ENCODE assay signal across 20 cellular contexts in the genomic region with DNA sequence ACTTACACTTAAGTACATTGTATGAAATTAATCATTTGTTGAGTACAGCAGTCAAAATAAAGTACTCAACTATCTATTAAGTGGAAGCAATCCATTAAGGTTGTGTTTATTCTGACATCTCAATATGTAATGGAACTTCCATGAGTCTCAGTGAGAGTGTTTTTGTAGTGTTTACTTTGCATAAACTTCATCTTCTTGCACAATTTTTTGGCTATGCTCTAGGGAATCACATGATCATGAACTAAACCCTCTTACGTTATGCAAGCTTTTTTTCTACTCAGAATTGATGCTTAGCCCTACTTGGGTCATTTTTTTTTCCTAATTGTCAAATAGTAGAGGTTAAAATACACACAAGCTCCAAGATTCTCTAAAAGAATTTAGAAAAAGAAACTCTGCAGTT. TPM values are rescaled to one million over a fixed set of nuclear protein-coding genes. Genes with fewer than 3 reads are reported as not detected.
A peak's percentile ranks its signal among the peaks of the same experiment; 100 is the strongest.
DNase-seq lines count a peak whose midpoint lies in the region; ATAC-seq, FAIRE-seq and TF ChIP-seq lines count a peak whose summit lies in the region.
"Had no signal": no experiment of that assay in that cellular context is flagged by ENCODE, and none has a peak within 500 bp of the region (broad histone marks: within the 10 kb centered on the region; RNA-seq: fewer than 3 reads in every experiment).

No MANE protein-coding gene starts in this region.

- intact Hi-C loops in Right ventricle myocardium superior (cut with DNase I) = loop anchor here (10.0 kb wide), 1 partner anchor 108 kb away; no protein-coding TSS in a partner anchor
- intact Hi-C loops in PC-9 (cut with micrococcal nuclease; ENCODE audit: unreplicated experiment) = no loop called here

- H2AFZ ChIP-seq in PC-9 = no peak overlapping the region

- no peak for FAIRE-seq in bronchial epithelial cell (lab: Jason Lieb, UNC)
- FAIRE-seq: K562 had no signal

- no peaks in the 10 kb centered on the region for H4K20me1 ChIP-seq in PC-9 (ENCODE audit: insufficient read depth)

- H3K27me3 ChIP-seq in right atrium auricular region (no peaks in the 10 kb centered on the region), bronchial epithelial cell (ENCODE audit: control insufficient read depth, insufficient read depth, low read length) (no peaks in the 10 kb centered on the region), PC-9 (ENCODE audit: insufficient read depth, low read depth) (no peaks in the 10 kb centered on the region)
- H3K27me3 ChIP-seq: adrenal gland had no signal

- no peak overlapping the region for H3K4me3 ChIP-seq in right atrium auricular region
- no peak overlapping the region for H3K4me3 ChIP-seq in bronchial epithelial cell (ENCODE audit: low read depth, low read length)
- H3K4me3 ChIP-seq in PC-9 = no peak overlapping the region
- H3K4me3 ChIP-seq: adrenal gland, K562, SJCRH30 had no signal

- no peak overlapping the region for H3K4me2 ChIP-seq in PC-9

- peak; percentile 73 for ATAC-seq in Right ventricle myocardium superior (ENCODE audit: poor library complexity)
- ATAC-seq: K562 had no signal

- H3K9me3 ChIP-seq in right atrium auricular region (no peaks in the 10 kb centered on the region), PC-9 (ENCODE audit: insufficient read depth, low read depth) (no peaks in the 10 kb centered on the region)
- H3K9me3 ChIP-seq: adrenal gland had no signal

- H3K79me2 ChIP-seq in PC-9 (ENCODE audit: low read depth) = no peaks in the 10 kb centered on the region

- no TSS peak for BruUV-seq in PC-9 (replicated peaks; lab: Mats Ljungman, UMichigan)

- H3F3A ChIP-seq in PC-9 (ENCODE audit: insufficient read depth, low read depth) = no peaks in the 10 kb centered on the region

- no peak for TF ChIP-seq CTCF in right atrium auricular region (IDR thresholded peaks at IDR 0.05)
- no peak for TF ChIP-seq CTCF in bronchial epithelial cell (IDR thresholded peaks at IDR 0.05; ENCODE audit: insufficient read depth, low read length, severe bottlenecking)
- TF ChIP-seq CTCF in PC-9 (conservative IDR thresholded peaks at IDR 0.05) = no peak

- H3K36me3 ChIP-seq in right atrium auricular region = no peaks in the 10 kb centered on the region
- H3K36me3 ChIP-seq in bronchial epithelial cell (ENCODE audit: control insufficient read depth, insufficient read depth, low read length) = no peaks in the 10 kb centered on the region
- H3K36me3 ChIP-seq in PC-9 (ENCODE audit: low read depth) = no peaks in the 10 kb centered on the region
- H3K36me3 ChIP-seq: adrenal gland, SJCRH30 had no signal

- DNase-seq in Right ventricle myocardium superior (no peak), right atrium auricular region (ENCODE audit: low spot score) (no peak), bronchial epithelial cell (ENCODE audit: low read depth) (peak; percentile 39), iris pigment epithelial cell (ENCODE audit: low read depth) (peak; percentile 75), PC-9 (no peak), NCI-H1417 treated with DMSO at 0.1 percent for 48 hours (lab: John Stamatoyannopoulos, UW) (no peak), T-helper 2 cell (no peak), Ammon's horn (ENCODE audit: low spot score) (no peak)
- DNase-seq: activated CD4-positive, CD25-positive, alpha-beta regulatory T cell treated with anti-CD3 and anti-CD28 coated beads, Interleukin-2, amount 50 U/mL, for 72 hours; adrenal gland; EL; H7; head of caudate nucleus; NCI-H1694 treated with DMSO at 0.1 percent for 48 hours; NCI-H446 treated with DMSO at 0.1 percent for 48 hours; SJCRH30; T-helper 9 cell had no signal

- H3K27ac ChIP-seq in right atrium auricular region = no peak overlapping the region
- H3K27ac ChIP-seq in PC-9 = no peak overlapping the region
- H3K27ac ChIP-seq: adrenal gland, SJCRH30 had no signal

- CTCF ChIA-PET in PC-9 (lab: Charles Lee) = no interaction called here

- POLR2A ChIA-PET in PC-9 (lab: Charles Lee; ENCODE audit: unreplicated experiment) = no interaction called here

- no peaks in the 10 kb centered on the region for H3K9me2 ChIP-seq in PC-9 (ENCODE audit: insufficient read depth)

- H3K4me1 ChIP-seq in right atrium auricular region (no peaks in the 10 kb centered on the region), PC-9 (replicated peaks; ENCODE audit: insufficient read depth) (no peaks in the 10 kb centered on the region)
- H3K4me1 ChIP-seq: adrenal gland, SJCRH30 had no signal

RNA-seq across cellular contexts. Expression of a gene that starts 21.1 kb away (rescaled TPM):
- total RNA-seq in Right ventricle myocardium superior = 2.5 TPM
- 1 to 10 TPM; 2.7 to 2.9 TPM for total RNA-seq in right atrium auricular region
- total RNA-seq in bronchial epithelial cell = 45.0 and 67.0 TPM in 2 replicates
- 9.0 and 15.3 TPM in 2 replicates for total RNA-seq in PC-9 (2021)

RNA-seq across cellular contexts. Expression of a gene that starts 27.8 kb away (rescaled TPM):
- 23.7 TPM for total RNA-seq in Right ventricle myocardium superior
- 1 to 10 TPM; 1.6 to 4.9 TPM for total RNA-seq in right atrium auricular region
- total RNA-seq in bronchial epithelial cell = 0.26 TPM in 2 replicates
- 1.3 and 2.5 TPM in 2 replicates for total RNA-seq in PC-9 (2021)
- total RNA-seq: K562, OCI-LY7 had no signal

RNA-seq across cellular contexts. Expression of a gene that starts 41.0 kb away (rescaled TPM):
- total RNA-seq in Right ventricle myocardium superior = 94.5 TPM
- total RNA-seq in right atrium auricular region = 100 to 1,000 TPM in 1 of 2 donors, 10 to 100 TPM in 1; 57.1 to 137 TPM
- not detected in 2 replicates for total RNA-seq in bronchial epithelial cell
- total RNA-seq in PC-9 (2021) = not detected in 2 replicates
- total RNA-seq: chondrocyte, H7, K562, OCI-LY7, SJCRH30 had no signal

Comparison
In these comparisons a context has a peak if more than half of its experiments do, and no peak if none do; other contexts are left out.
1. DNase-seq: peak in bronchial epithelial cell (single experiment) and iris pigment epithelial cell (single experiment); none in Right ventricle myocardium superior (single experiment), right atrium auricular region (single experiment), PC-9 (0 of 2), NCI-H1417 treated with DMSO at 0.1 percent for 48 hours (single experiment), T-helper 2 cell (0 of 5) and Ammon's horn (single experiment).
2. RNA of a gene that starts 41.0 kb away (total RNA-seq): 57.1 to 137 TPM in right atrium auricular region and 94.5 TPM in Right ventricle myocardium superior (single experiment); not detected in bronchial epithelial cell and not detected in PC-9; every median in the first group is over 10 times any median in the second.